Comparison of ENCODE assay signal across 8 cellular contexts in genomic region chr4:88539322-88540068, GRCh38. TPM values are rescaled to one million over a fixed set of nuclear protein-coding genes. Genes with fewer than 3 reads are reported as not detected.
DNase-seq lines count a peak whose midpoint lies in the region; ATAC-seq, FAIRE-seq and TF ChIP-seq lines count a peak whose summit lies in the region.
"Not testable (repeated sequence)": the region's sequence is repeated elsewhere in the genome, so short reads cannot be mapped to it uniquely, and the experiment has no call there.

No MANE protein-coding gene starts in this region.

- not testable (repeated sequence) for H3K27me3 ChIP-seq in DOHH2 (ENCODE audit: control insufficient read depth, low read length); MM.1S (replicated peaks; ENCODE audit: insufficient read depth, low read length); small intestine (ENCODE audit: control insufficient read depth in 2 of 2, insufficient read depth in 2 of 2, low read length in 2 of 2); thoracic aorta (replicated peaks; ENCODE audit: insufficient read depth)

- not testable (repeated sequence) for H3K79me2 ChIP-seq in DOHH2 (ENCODE audit: control insufficient read depth, low read length); MM.1S (ENCODE audit: low read length)

- not testable (repeated sequence) for H3K9me2 ChIP-seq in DOHH2 (replicated peaks; ENCODE audit: control insufficient read depth, low read length); MM.1S (replicated peaks; ENCODE audit: insufficient read depth, low read length)

- peak overlapping the region in 1 of 3 donors; percentile 2 for H3K4me3 Mint-ChIP-seq in T-cell

- H3K4me1 ChIP-seq in DOHH2 (ENCODE audit: control insufficient read depth, low read length); MM.1S (ENCODE audit: low read length); small intestine (ENCODE audit: control insufficient read depth in 2 of 2, insufficient read depth in 1 of 2, low read depth in 1 of 2, low read length in 1 of 2); thoracic aorta (ENCODE audit: control insufficient read depth in 1 of 2, low read depth in 2 of 2): not testable (repeated sequence)

- not testable (repeated sequence) for H3K4me3 ChIP-seq in DOHH2 (ENCODE audit: low read length); MM.1S (ENCODE audit: low read length); small intestine (ENCODE audit: low read depth in 1 of 2, low read length in 2 of 2); thoracic aorta

- not testable (repeated sequence) for H3K27ac ChIP-seq in DOHH2 (ENCODE audit: low read depth, low read length); MM.1S (ENCODE audit: low read length); small intestine (ENCODE audit: low read depth in 1 of 2, low read length in 1 of 2); thoracic aorta

- FAIRE-seq in small intestine (lab: Jason Lieb, UNC), result not testable (repeated sequence)

- H2AFZ ChIP-seq in MM.1S (ENCODE audit: low read length), result peak overlapping the region; percentile 67

- H3K27me3 Mint-ChIP-seq in T-cell, result not testable (repeated sequence)

- ATAC-seq in T-cell (replicated peaks in 1 of 4), result peak in 3 of 4 experiments; percentile 35 to 50 (median 47)
- ATAC-seq in thoracic aorta (ENCODE audit: insufficient number of reproducible peaks, low FRiP score, low read depth), result not testable (repeated sequence)

- not testable (repeated sequence) for H3K36me3 Mint-ChIP-seq in T-cell

- H4K20me1 ChIP-seq in DOHH2 (ENCODE audit: control insufficient read depth, insufficient read depth, low read depth, low read length); MM.1S (ENCODE audit: insufficient read depth, low read length): not testable (repeated sequence)

- H3K9me3 ChIP-seq in DOHH2 (ENCODE audit: control insufficient read depth, insufficient read depth, low read length); MM.1S (replicated peaks; ENCODE audit: insufficient read depth, low read length); small intestine (ENCODE audit: control insufficient read depth, low read depth); thoracic aorta: not testable (repeated sequence)

- not testable (repeated sequence) for H3F3A ChIP-seq in DOHH2 (ENCODE audit: control insufficient read depth, insufficient read depth); MM.1S (ENCODE audit: insufficient read depth, low read length)

- not testable (repeated sequence) for H3K36me3 ChIP-seq in DOHH2 (ENCODE audit: control insufficient read depth, low read length); MM.1S (replicated peaks; ENCODE audit: insufficient read depth, low read length); small intestine (ENCODE audit: control insufficient read depth in 2 of 2, insufficient read depth in 2 of 2, low read length in 2 of 2); thoracic aorta

- peak overlapping the region in 1 of 2 donors; percentile 50 for H3K27ac Mint-ChIP-seq in T-cell

- not testable (repeated sequence) for H3K4me2 ChIP-seq in DOHH2 (ENCODE audit: low read length)
- H3K4me2 ChIP-seq in MM.1S (ENCODE audit: low read depth, low read length), result peak overlapping the region; percentile 27; the same call in 1 of the 2 replicates

- H3K9me3 Mint-ChIP-seq in T-cell, result not testable (repeated sequence)

- H3K9ac ChIP-seq in MM.1S (ENCODE audit: low read length), result not testable (repeated sequence)

- TF ChIP-seq CTCF in DOHH2 (IDR thresholded peaks at IDR 0.05; ENCODE audit: low read depth, low read length, poor library complexity, severe bottlenecking) (peak; percentile 62), MM.1S (IDR thresholded peaks at IDR 0.05; ENCODE audit: low read length) (peak; percentile 61), thoracic aorta (IDR thresholded peaks at IDR 0.05) (peak; percentile 50)

- DNase-seq in MM.1S (peak; percentile 50), T-cell (peak; percentile 29 to 79 (median 62)), left kidney (ENCODE audit: low read depth, low spot score) (peak; percentile 71), small intestine (peak; percentile 69), thoracic aorta (ENCODE audit: low spot score) (peak; percentile 4)
- DNase-seq in activated T-cell treated with anti-CD3 and anti-CD28 coated beads, Interleukin-2, amount 50 U/mL, for 48 hours, result peak; percentile 84 to 85
- DNase-seq in effector CD4-positive, alpha-beta T cell, result peak; percentile 67

- POLR2A ChIA-PET in T-cell (lab: Charles Lee), result interaction anchor here (0.6 to 0.9 kb wide), 3 partner anchors 54 to 105 kb away, joined by 3 to 4 read pairs (median 3); no protein-coding TSS in a partner anchor

- CTCF ChIA-PET in T-cell (lab: Charles Lee), result interaction anchor here (0.6 to 2.6 kb wide), 38 partner anchors 8 to 485 kb away, joined by 3 to 21 read pairs (median 4); no protein-coding TSS in a partner anchor

- WGBS in small intestine, 3 donors, result 22 to 27% (median 25%) methylated on average over 9 of the region's 9 CpGs

- not testable (repeated sequence) for H3K4me1 Mint-ChIP-seq in T-cell

RNA-seq across cellular contexts. Expression of gene PYURF, which starts 15.9 kb away (rescaled TPM):
- 10 to 100 TPM; 39.9 to 60.7 (median 53.7) TPM for total RNA-seq in T-cell
- 10 to 100 TPM; 92.4 to 97.1 (median 95.3) TPM for polyA plus RNA-seq in small intestine
- total RNA-seq in thoracic aorta, result 10 to 100 TPM; 81.5 to 94.0 TPM

RNA-seq across cellular contexts. Expression of gene HERC3, which starts 52.8 kb away (rescaled TPM):
- total RNA-seq in T-cell, result 10 to 100 TPM; 68.4 to 91.5 (median 73.6) TPM
- polyA plus RNA-seq in small intestine, result 10 to 100 TPM in 1 of 3 donors, 1 to 10 TPM in 2; 6.6 to 12.7 (median 8.5) TPM
- total RNA-seq in thoracic aorta, result 10 to 100 TPM; 34.5 to 51.4 TPM

Comparison
In these comparisons a context has a peak if more than half of its experiments do, and no peak if none do; other contexts are left out.
1. DNase-seq: peak in every context shown above with its lines; median percentile 84 in activated T-cell treated with anti-CD3 and anti-CD28 coated beads, Interleukin-2, amount 50 U/mL, for 48 hours; 71 in left kidney; 69 in small intestine; 67 in effector CD4-positive, alpha-beta T cell; 62 in T-cell; 50 in MM.1S; 4 in thoracic aorta.